Comparison of ENCODE assay signal across 17 cellular contexts in the genomic region with DNA sequence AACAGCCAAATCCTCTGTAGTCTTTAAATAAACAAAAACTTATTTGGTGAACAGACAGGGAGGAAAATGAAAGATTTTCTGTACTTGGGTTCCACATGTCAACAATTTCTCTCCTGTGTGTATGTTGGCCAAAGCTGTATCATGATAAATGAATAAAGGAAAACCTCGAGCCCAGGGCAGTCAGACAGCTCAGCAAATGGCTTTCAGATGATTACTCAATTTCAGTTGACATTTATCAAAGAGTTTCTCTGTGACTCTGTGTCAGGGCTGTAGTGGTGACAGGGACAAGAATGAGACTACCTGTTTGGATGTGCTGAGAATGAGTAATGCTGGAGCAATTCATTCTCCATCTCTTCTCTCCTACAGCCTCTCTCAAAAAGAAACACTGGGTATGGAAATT. TPM values are rescaled to one million over a fixed set of nuclear protein-coding genes. Genes with fewer than 3 reads are reported as not detected.
DNase-seq lines count a peak whose midpoint lies in the region; ATAC-seq lines count a peak whose summit lies in the region.
"Had no signal": no experiment of that assay in that cellular context is flagged by ENCODE, and none has a peak within 500 bp of the region (broad histone marks: within the 10 kb centered on the region; RNA-seq: fewer than 3 reads in every experiment).

No MANE protein-coding gene starts in this region.

- H3K4me1 Mint-ChIP-seq in T-helper 2 cell treated with Interferon-gamma antibody and Interleukin-4, amounts not matched to agents 5 μg/mL and 100 μg/mL, for 36 hours (ENCODE audit: low read depth): no peaks in the 10 kb centered on the region
- peaks cover 3% of the 10 kb centered on the region for H3K4me1 Mint-ChIP-seq in activated naive CD4-positive, alpha-beta T cell treated with anti-CD3 and anti-CD28 coated beads for 36 hours (ENCODE audit: low read depth)

- ATAC-seq in HG03378 (IDR thresholded peaks at IDR 0.05; ENCODE audit: unreplicated experiment) (no peak), GM19328 (IDR thresholded peaks at IDR 0.05; ENCODE audit: unreplicated experiment) (no peak)
- ATAC-seq: Panc1, SK-N-SH treated with all-trans-retinoic acid at 6 μM for 48 hours had no signal

- H3K27me3 Mint-ChIP-seq in T-helper 2 cell treated with Interferon-gamma antibody and Interleukin-4, amounts not matched to agents 5 μg/mL and 100 μg/mL, for 36 hours (ENCODE audit: low read depth): no peaks in the 10 kb centered on the region
- no peaks in the 10 kb centered on the region for H3K27me3 Mint-ChIP-seq in activated naive CD4-positive, alpha-beta T cell treated with anti-CD3 and anti-CD28 coated beads for 36 hours (ENCODE audit: low read depth)

- CTCF ChIA-PET in activated naive CD4-positive, alpha-beta T cell treated with anti-CD3 and anti-CD28 coated beads for 36 hours (lab: Charles Lee): interaction anchor here (0.6 to 1.5 kb wide), 3 partner anchors 8 to 201 kb away, joined by 3 to 4 read pairs (median 3); no protein-coding TSS in a partner anchor

- DNase-seq in T-helper 2 cell treated with Interferon-gamma antibody and Interleukin-4, amounts not matched to agents 5 μg/mL and 100 μg/mL, for 36 hours (ENCODE audit: low spot score): peak; percentile 8
- no peak for DNase-seq in T-helper 2 cell
- peak; percentile 38 for DNase-seq in HCEC 1CT
- peak; percentile 39 for DNase-seq in dermis blood vessel endothelial cell
- peak; percentile 67 to 78 for DNase-seq in lung microvascular endothelial cell (ENCODE audit: low read depth in 2 of 2)
- no peak for DNase-seq in activated naive CD4-positive, alpha-beta T cell treated with anti-CD3 and anti-CD28 coated beads for 36 hours
- DNase-seq: 8988T; activated effector memory CD4-positive, alpha-beta T cell treated with Interleukin-2 at 50 U/mL for 16 hours; heart right ventricle; kidney; NCI-H2171; NCI-H774; stimulated activated naive CD4-positive, alpha-beta T cell had no signal

- no peak overlapping the region for H3K27ac Mint-ChIP-seq in T-helper 2 cell treated with Interferon-gamma antibody and Interleukin-4, amounts not matched to agents 5 μg/mL and 100 μg/mL, for 36 hours
- no peak overlapping the region for H3K27ac Mint-ChIP-seq in activated naive CD4-positive, alpha-beta T cell treated with anti-CD3 and anti-CD28 coated beads for 36 hours

- no peaks in the 10 kb centered on the region for H3K9me3 Mint-ChIP-seq in T-helper 2 cell treated with Interferon-gamma antibody and Interleukin-4, amounts not matched to agents 5 μg/mL and 100 μg/mL, for 36 hours
- H3K9me3 Mint-ChIP-seq in activated naive CD4-positive, alpha-beta T cell treated with anti-CD3 and anti-CD28 coated beads for 36 hours: no peaks in the 10 kb centered on the region

- no peak overlapping the region for H3K4me3 Mint-ChIP-seq in T-helper 2 cell treated with Interferon-gamma antibody and Interleukin-4, amounts not matched to agents 5 μg/mL and 100 μg/mL, for 36 hours
- H3K4me3 Mint-ChIP-seq in activated naive CD4-positive, alpha-beta T cell treated with anti-CD3 and anti-CD28 coated beads for 36 hours: no peak overlapping the region

- intact Hi-C loops in activated naive CD4-positive, alpha-beta T cell treated with anti-CD3 and anti-CD28 coated beads for 36 hours (cut with micrococcal nuclease): no loop called here

- peaks cover 21% of the 10 kb centered on the region for H3K36me3 Mint-ChIP-seq in T-helper 2 cell treated with Interferon-gamma antibody and Interleukin-4, amounts not matched to agents 5 μg/mL and 100 μg/mL, for 36 hours (ENCODE audit: low read depth)
- H3K36me3 Mint-ChIP-seq in activated naive CD4-positive, alpha-beta T cell treated with anti-CD3 and anti-CD28 coated beads for 36 hours (ENCODE audit: low read depth): peaks cover 39% of the 10 kb centered on the region

RNA-seq across cellular contexts. Expression of gene PTGS1, which starts 45.7 kb away (rescaled TPM):
- 2.7 and 3.6 TPM in 2 replicates for total RNA-seq in dermis blood vessel endothelial cell
- 1.4 and 1.5 TPM in 2 replicates for total RNA-seq in lung microvascular endothelial cell
- total RNA-seq in activated naive CD4-positive, alpha-beta T cell treated with anti-CD3 and anti-CD28 coated beads for 36 hours: not detected

Comparison
In these comparisons a context has a peak if more than half of its experiments do, and no peak if none do; other contexts are left out.
1. DNase-seq: peak in T-helper 2 cell treated with Interferon-gamma antibody and Interleukin-4, amounts not matched to agents 5 μg/mL and 100 μg/mL, for 36 hours (single experiment), HCEC 1CT (single experiment), dermis blood vessel endothelial cell (single experiment) and lung microvascular endothelial cell (2 of 2); none in T-helper 2 cell (0 of 5) and activated naive CD4-positive, alpha-beta T cell treated with anti-CD3 and anti-CD28 coated beads for 36 hours (single experiment).